In genomic region chr18:57542801-57543427, GRCh38 we compare ENCODE assay signal across 13 cellular contexts. TPM values are rescaled to one million over a fixed set of nuclear protein-coding genes. Genes with fewer than 3 reads are reported as not detected.
A peak's percentile ranks its signal among the peaks of the same experiment; 100 is the strongest.
DNase-seq lines count a peak whose midpoint lies in the region; ATAC-seq and TF ChIP-seq lines count a peak whose summit lies in the region.
"Had no signal": no experiment of that assay in that cellular context is flagged by ENCODE, and none has a peak within 500 bp of the region (broad histone marks: within the 10 kb centered on the region; RNA-seq: fewer than 3 reads in every experiment).

No MANE protein-coding gene starts in this region.

- POLR2A ChIA-PET in MCF 10A (lab: Yijun Ruan, JAX), result no interaction called here

- no peaks in the 10 kb centered on the region for H3K79me2 ChIP-seq in mammary epithelial cell (ENCODE audit: insufficient read depth, low read length)

- no peak overlapping the region for H3K9ac ChIP-seq in mammary epithelial cell (ENCODE audit: insufficient read depth, low read length)

- CTCF ChIA-PET in mammary epithelial cell (lab: Charles Lee; ENCODE audit: low non-redundant PET), result interaction anchor here (0.5 kb wide), 1 partner anchor 41 kb away, joined by 30 read pairs; no protein-coding TSS in a partner anchor
- CTCF ChIA-PET in MCF 10A (lab: Yijun Ruan, JAX), result interaction anchor here (1.1 to 1.6 kb wide), 2 partner anchors 19 to 96 kb away, joined by 4 read pairs; no protein-coding TSS in a partner anchor

- peaks cover 4% of the 10 kb centered on the region for H3K36me3 Mint-ChIP-seq in MCF 10A (ENCODE audit: insufficient read depth, unreplicated experiment)
- H3K36me3 Mint-ChIP-seq: natural killer cell had no signal

- H3K4me3 Mint-ChIP-seq in MCF 10A (ENCODE audit: unreplicated experiment), result no peak overlapping the region
- H3K4me3 Mint-ChIP-seq: activated CD8-positive, alpha-beta T cell treated with anti-CD3 and anti-CD28 coated beads, Interleukin-2, amount 10 ng/mL, durations not matched to agents 7 days and 5 days; natural killer cell had no signal

- H3K4me2 ChIP-seq in mammary epithelial cell (ENCODE audit: insufficient read depth, low read depth, low read length), result no peak overlapping the region
- H3K4me2 ChIP-seq: A549 had no signal

- no peak for TF ChIP-seq CTCF in mammary epithelial cell (conservative IDR thresholded peaks at IDR 0.05 in 1 of 2, IDR thresholded peaks at IDR 0.05 in 1 of 2; ENCODE audit: extremely low read depth in 1 of 2, insufficient read depth in 1 of 2, low read depth in 1 of 2, low read length in 2 of 2)
- TF ChIP-seq CTCF in MCF 10A (IDR thresholded peaks at IDR 0.05; ENCODE audit: unreplicated experiment), result no peak
- no peak for TF ChIP-seq CTCF in fibroblast of mammary gland (conservative IDR thresholded peaks at IDR 0.05; ENCODE audit: control insufficient read depth, insufficient read depth, low read depth, low read length)

- in situ Hi-C loops in mammary epithelial cell (cut with MboI; ENCODE audit: low sequenced_read_pairs in 2 of 2), result no loop called here

- no peaks in the 10 kb centered on the region for H3K27me3 ChIP-seq in mammary epithelial cell (ENCODE audit: insufficient read depth, low read length)

- no peaks in the 10 kb centered on the region for H3K4me1 Mint-ChIP-seq in MCF 10A (ENCODE audit: insufficient read depth, unreplicated experiment)
- H3K4me1 Mint-ChIP-seq: natural killer cell had no signal

- ATAC-seq in GM18909 (IDR thresholded peaks at IDR 0.05; ENCODE audit: poor library complexity, unreplicated experiment) (no peak), HG03025 (IDR thresholded peaks at IDR 0.05; ENCODE audit: low FRiP score, unreplicated experiment) (no peak)
- ATAC-seq: A549; activated CD8-positive, alpha-beta T cell treated with anti-CD3 and anti-CD28 coated beads, Interleukin-2, amount 10 ng/mL, durations not matched to agents 7 days and 5 days; natural killer cell had no signal

- H3K4me3 ChIP-seq in mammary epithelial cell (replicated peaks in 1 of 3; ENCODE audit: insufficient read depth in 1 of 3, low read depth in 2 of 3, low read length in 3 of 3) (no peak overlapping the region), fibroblast of mammary gland (ENCODE audit: control insufficient read depth, low read depth, low read length) (no peak overlapping the region)
- H3K4me3 ChIP-seq: A549 had no signal

- 86% methylated on average over 13 of the region's 17 CpGs for WGBS in mammary epithelial cell (ENCODE audit: low coverage, missing lambda C conversion rate)

- DNase-seq in mammary epithelial cell, result peak; percentile 5
- DNase-seq in MCF 10A (ENCODE audit: unreplicated experiment), result no peak
- DNase-seq in SHP77 (lab: John Stamatoyannopoulos, UW), result peak; percentile 48 to 56
- DNase-seq in fibroblast of mammary gland (ENCODE audit: low read depth), result peak; percentile 81
- DNase-seq in stromal cell of bone marrow (ENCODE audit: low read depth), result peak; percentile 36
- DNase-seq in NCI-H187 (lab: John Stamatoyannopoulos, UW), result no peak
- DNase-seq: activated CD8-positive, alpha-beta T cell treated with anti-CD3 and anti-CD28 coated beads, Interleukin-2, amount 10 ng/mL, durations not matched to agents 7 days and 5 days; activated naive CD4-positive, alpha-beta T cell; MV-4-11; natural killer cell had no signal

- no peaks in the 10 kb centered on the region for H3K9me3 ChIP-seq in mammary epithelial cell (replicated peaks; ENCODE audit: insufficient read depth, low read length)
- H3K9me3 ChIP-seq: A549 had no signal

- dilution Hi-C loops in mammary epithelial cell (cut with HindIII; ENCODE audit: low sequenced_read_pairs), result no loop called here

- H3K27me3 Mint-ChIP-seq in MCF 10A (ENCODE audit: insufficient read depth, unreplicated experiment), result no peaks in the 10 kb centered on the region

- H4K20me1 ChIP-seq in mammary epithelial cell (ENCODE audit: insufficient read depth, low read length), result no peaks in the 10 kb centered on the region

- H3K36me3 ChIP-seq in mammary epithelial cell (ENCODE audit: insufficient read depth, low read length), result no peaks in the 10 kb centered on the region

- no peak overlapping the region for H3K27ac Mint-ChIP-seq in MCF 10A (ENCODE audit: low read depth, unreplicated experiment)
- H3K27ac Mint-ChIP-seq: activated CD8-positive, alpha-beta T cell treated with anti-CD3 and anti-CD28 coated beads, Interleukin-2, amount 10 ng/mL, durations not matched to agents 7 days and 5 days; natural killer cell had no signal

- peak overlapping the region; percentile 71 for H2AFZ ChIP-seq in mammary epithelial cell (ENCODE audit: low read depth, low read length)

- no peak overlapping the region for H3K27ac ChIP-seq in mammary epithelial cell (ENCODE audit: insufficient read depth, low read depth, low read length)
- H3K27ac ChIP-seq: A549 had no signal

- H3K4me1 ChIP-seq in mammary epithelial cell (ENCODE audit: insufficient read depth, low read length), result peaks cover 14% of the 10 kb centered on the region
- H3K4me1 ChIP-seq: A549 had no signal

- BruUV-seq in mammary epithelial cell (replicated peaks; lab: Mats Ljungman, UMichigan), result no TSS peak
- BruUV-seq in MCF 10A (replicated peaks; lab: Mats Ljungman, UMichigan), result no TSS peak

- H3K9me3 Mint-ChIP-seq in MCF 10A (ENCODE audit: unreplicated experiment), result no peaks in the 10 kb centered on the region
- H3K9me3 Mint-ChIP-seq: natural killer cell had no signal

- intact Hi-C loops in mammary epithelial cell (cut with micrococcal nuclease), result no loop called here
- intact Hi-C loops in MCF 10A (cut with micrococcal nuclease), result no loop called here

RNA-seq across cellular contexts. Expression of gene FECH, which starts 43.6 kb away (rescaled TPM):
- 10 to 100 TPM; 23.1 to 63.0 TPM for total RNA-seq in mammary epithelial cell
- polyA plus RNA-seq in mammary epithelial cell, result 34.0 TPM
- 14.2 TPM for polyA minus RNA-seq in mammary epithelial cell
- total RNA-seq in MCF 10A (2022), result 23.4 and 25.5 TPM in 2 replicates

Comparison
In these comparisons a context has a peak if more than half of its experiments do, and no peak if none do; other contexts are left out.
1. DNase-seq: peak in mammary epithelial cell (single experiment), SHP77 (2 of 2), fibroblast of mammary gland (single experiment) and stromal cell of bone marrow (single experiment); none in MCF 10A (single experiment) and NCI-H187 (0 of 2).